8 cellular contexts compared by ENCODE assay signal in genomic region chr12:27970391-27970980, GRCh38. TPM values are rescaled to one million over a fixed set of nuclear protein-coding genes. Genes with fewer than 3 reads are reported as not detected.
DNase-seq lines count a peak whose midpoint lies in the region; ATAC-seq lines count a peak whose summit lies in the region.

No MANE protein-coding gene starts in this region.

- peak overlapping the region; percentile 48 for H3K9ac ChIP-seq in adipocyte (ENCODE audit: low read length)
- no peak overlapping the region for H3K9ac ChIP-seq in iPS-18a (ENCODE audit: low read length)

- H3K9me3 ChIP-seq in adipocyte (ENCODE audit: control insufficient read depth, low read length) (no peaks in the 10 kb centered on the region), iPS-18a (ENCODE audit: control insufficient read depth, low read depth, low read length) (no peaks in the 10 kb centered on the region)

- peak overlapping the region; percentile 84 for H3K4me3 ChIP-seq in adipocyte (ENCODE audit: low read length)
- peak overlapping the region; percentile 58 for H3K4me3 ChIP-seq in iPS-18a (ENCODE audit: low read length)

- CTCF ChIA-PET in activated naive CD4-positive, alpha-beta T cell treated with anti-CD3 and anti-CD28 coated beads, Interleukin-2, amount 10 ng/mL, durations not matched to agents 7 days and 5 days (lab: Charles Lee): interaction anchor here (1.7 kb wide), 1 partner anchor 902 kb away, joined by 5 read pairs; no protein-coding TSS in a partner anchor

- H3K27ac ChIP-seq in iPS-18a (ENCODE audit: low read length): no peak overlapping the region

- H3K27me3 ChIP-seq in adipocyte (replicated peaks; ENCODE audit: control insufficient read depth, insufficient read depth, low read length) (no peaks in the 10 kb centered on the region), iPS-18a (ENCODE audit: control insufficient read depth, insufficient read depth, low read length) (peaks cover 98% of the 10 kb centered on the region)

- peaks cover 19% of the 10 kb centered on the region for H3K4me1 Mint-ChIP-seq in activated naive CD4-positive, alpha-beta T cell treated with anti-CD3 and anti-CD28 coated beads, Interleukin-2, amount 10 ng/mL, durations not matched to agents 7 days and 5 days
- peaks cover 25% of the 10 kb centered on the region for H3K4me1 Mint-ChIP-seq in stimulated activated memory B cell treated with anti-CD40 and anti-IgM and Interleukin-4, amounts not matched to agents 10 μg/mL and 1 μg/mL and 100 μg/mL, for 72 hours

- H3K4me1 ChIP-seq in adipocyte (ENCODE audit: control insufficient read depth, insufficient read depth, low read length) (peaks cover 44% of the 10 kb centered on the region), iPS-18a (ENCODE audit: control insufficient read depth, low read depth, low read length) (peaks cover 27% of the 10 kb centered on the region)

- ATAC-seq in HG03064 (IDR thresholded peaks at IDR 0.05; ENCODE audit: low read depth, unreplicated experiment): peak; percentile 28
- peak; percentile 40 for ATAC-seq in stimulated activated memory B cell treated with anti-CD40 and anti-IgM and Interleukin-4, amounts not matched to agents 10 μg/mL and 1 μg/mL and 100 μg/mL, for 72 hours
- no peak for ATAC-seq in left colon

- peak overlapping the region; percentile 37 for H3K4me3 Mint-ChIP-seq in activated naive CD4-positive, alpha-beta T cell treated with anti-CD3 and anti-CD28 coated beads, Interleukin-2, amount 10 ng/mL, durations not matched to agents 7 days and 5 days
- H3K4me3 Mint-ChIP-seq in stimulated activated memory B cell treated with anti-CD40 and anti-IgM and Interleukin-4, amounts not matched to agents 10 μg/mL and 1 μg/mL and 100 μg/mL, for 72 hours: peak overlapping the region; percentile 51

- intact Hi-C loops in left colon (cut with DNase I, micrococcal nuclease): loop anchor here in 1 of 2 donors (10.0 kb wide), 1 partner anchor 204 kb away; no protein-coding TSS in a partner anchor

- DNase-seq in activated naive CD4-positive, alpha-beta T cell treated with anti-CD3 and anti-CD28 coated beads, Interleukin-2, amount 10 ng/mL, durations not matched to agents 7 days and 5 days: no peak
- DNase-seq in activated naive CD4-positive, alpha-beta T cell (lab: John Stamatoyannopoulos, UW): no peak
- peak; percentile 69 for DNase-seq in adipocyte (ENCODE audit: low read depth)
- DNase-seq in left colon: no peak
- DNase-seq in NCI-H1105 (lab: John Stamatoyannopoulos, UW): no peak

- H3K27ac Mint-ChIP-seq in activated naive CD4-positive, alpha-beta T cell treated with anti-CD3 and anti-CD28 coated beads, Interleukin-2, amount 10 ng/mL, durations not matched to agents 7 days and 5 days: no peak overlapping the region
- H3K27ac Mint-ChIP-seq in stimulated activated memory B cell treated with anti-CD40 and anti-IgM and Interleukin-4, amounts not matched to agents 10 μg/mL and 1 μg/mL and 100 μg/mL, for 72 hours: no peak overlapping the region

- H3K36me3 ChIP-seq in adipocyte (ENCODE audit: control insufficient read depth, insufficient read depth, low read length, severe bottlenecking) (no peaks in the 10 kb centered on the region), iPS-18a (ENCODE audit: control insufficient read depth, low read depth, low read length) (no peaks in the 10 kb centered on the region)

- no peaks in the 10 kb centered on the region for H3K36me3 Mint-ChIP-seq in activated naive CD4-positive, alpha-beta T cell treated with anti-CD3 and anti-CD28 coated beads, Interleukin-2, amount 10 ng/mL, durations not matched to agents 7 days and 5 days
- H3K36me3 Mint-ChIP-seq in stimulated activated memory B cell treated with anti-CD40 and anti-IgM and Interleukin-4, amounts not matched to agents 10 μg/mL and 1 μg/mL and 100 μg/mL, for 72 hours: no peaks in the 10 kb centered on the region

- H3K27me3 Mint-ChIP-seq in activated naive CD4-positive, alpha-beta T cell treated with anti-CD3 and anti-CD28 coated beads, Interleukin-2, amount 10 ng/mL, durations not matched to agents 7 days and 5 days: peaks cover 86% of the 10 kb centered on the region
- peaks cover 72% of the 10 kb centered on the region for H3K27me3 Mint-ChIP-seq in stimulated activated memory B cell treated with anti-CD40 and anti-IgM and Interleukin-4, amounts not matched to agents 10 μg/mL and 1 μg/mL and 100 μg/mL, for 72 hours

- no peaks in the 10 kb centered on the region for H3K9me3 Mint-ChIP-seq in activated naive CD4-positive, alpha-beta T cell treated with anti-CD3 and anti-CD28 coated beads, Interleukin-2, amount 10 ng/mL, durations not matched to agents 7 days and 5 days
- no peaks in the 10 kb centered on the region for H3K9me3 Mint-ChIP-seq in stimulated activated memory B cell treated with anti-CD40 and anti-IgM and Interleukin-4, amounts not matched to agents 10 μg/mL and 1 μg/mL and 100 μg/mL, for 72 hours

RNA-seq across cellular contexts. Expression of gene PTHLH, which starts 2.0 kb away (rescaled TPM):
- total RNA-seq in left colon: not detected
